7 cellular contexts compared by ENCODE assay signal in genomic region chr20:17707951-17708350, GRCh38. TPM values are rescaled to one million over a fixed set of nuclear protein-coding genes. Genes with fewer than 3 reads are reported as not detected.
"Had no signal": no experiment of that assay in that cellular context is flagged by ENCODE, and none has a peak within 500 bp of the region (broad histone marks: within the 10 kb centered on the region; RNA-seq: fewer than 3 reads in every experiment).

No MANE protein-coding gene starts in this region.

RNA-seq across cellular contexts. Expression of gene BANF2, which starts 8.2 kb away (rescaled TPM):
- total RNA-seq: GM23248, H4, H7, HFFc6, HT1080, IMR-90, K562 had no signal
- polyA plus RNA-seq: GM23248, IMR-90, K562 had no signal
